Comparison of ENCODE assay signal across 8 cellular contexts in genomic region chr2:144596074-144596871, GRCh38.
DNase-seq lines count a peak whose midpoint lies in the region; ATAC-seq and TF ChIP-seq lines count a peak whose summit lies in the region.

No MANE protein-coding gene starts in this region.

- TF ChIP-seq CTCF in Panc1 (IDR thresholded peaks at IDR 0.05), result no peak
- no peak for TF ChIP-seq CTCF in fibroblast of the aortic adventitia (IDR thresholded peaks at IDR 0.05; ENCODE audit: insufficient read depth, low read length)
- no peak for TF ChIP-seq CTCF in spleen (IDR thresholded peaks at IDR 0.05 in 8 of 11, conservative IDR thresholded peaks at IDR 0.05 in 3 of 11)

- peaks cover 5% of the 10 kb centered on the region; the same call in 1 of the 2 replicates for H3K4me1 ChIP-seq in Panc1 (ENCODE audit: control insufficient read depth, insufficient read depth, low read length)
- peaks cover 12 to 35% (median 27%) of the 10 kb centered on the region in 6 donors for H3K4me1 ChIP-seq in spleen

- H3K36me3 ChIP-seq in Panc1 (ENCODE audit: control insufficient read depth, insufficient read depth, low read length), result no peaks in the 10 kb centered on the region
- H3K36me3 ChIP-seq in spleen, result no peaks in the 10 kb centered on the region

- TF ChIP-seq POLR2A in spleen (IDR thresholded peaks at IDR 0.05), result no peak

- H3K4me3 ChIP-seq in Panc1 (ENCODE audit: low read depth in 2 of 2, low read length in 2 of 2), result peak overlapping the region in 1 of 2 experiments; percentile 28; a peak in 1 of 4 replicates
- no peak overlapping the region for H3K4me3 ChIP-seq in fibroblast of the aortic adventitia (ENCODE audit: low read depth, low read length)
- peak overlapping the region in 2 of 8 donors; percentile 13 to 41 for H3K4me3 ChIP-seq in spleen

- POLR2A ChIA-PET in Panc1 (lab: Charles Lee), result no interaction called here

- in situ Hi-C loops in Panc1 (cut with HindIII; ENCODE audit: low pct_unique_long_range_greater_than_20kb, low sequenced_read_pairs), result no loop called here

- H3K27ac ChIP-seq in Panc1 (ENCODE audit: low read length) (no peak overlapping the region), spleen (peak overlapping the region in 5 of 8 donors; percentile 57 to 70 (median 65))

- BruUV-seq in Panc1 (replicated peaks; lab: Mats Ljungman, UMichigan), result no TSS peak

- DNase-seq in A172 (ENCODE audit: low spot score), result peak; percentile 72
- DNase-seq in Panc1 (ENCODE audit: low read depth, low spot score), result peak; percentile 20
- DNase-seq in fibroblast of the aortic adventitia (ENCODE audit: low read depth), result peak; percentile 52
- DNase-seq in spleen, result no peak
- no peak for DNase-seq in activated effector memory CD4-positive, alpha-beta T cell treated with anti-CD3 and anti-CD28 coated beads, Interleukin-2, amount 50 U/mL, for 16 hours
- no peak for DNase-seq in stimulated activated naive CD4-positive, alpha-beta T cell (lab: John Stamatoyannopoulos, UW)

- H3K9me3 ChIP-seq in Panc1 (ENCODE audit: control insufficient read depth, insufficient read depth, low read depth, low read length) (no peaks in the 10 kb centered on the region), spleen (no peaks in the 10 kb centered on the region)

- ATAC-seq in GM18909 (IDR thresholded peaks at IDR 0.05; ENCODE audit: poor library complexity, unreplicated experiment) (peak; percentile 96), HG03108 (IDR thresholded peaks at IDR 0.05; ENCODE audit: unreplicated experiment) (peak; percentile 78), Panc1 (peak; percentile 97)

- CTCF ChIA-PET in Panc1 (lab: Charles Lee), result no interaction called here

- 25 to 39% (median 27%) methylated on average over 9 of the region's 9 CpGs for WGBS in spleen, 5 donors

- no peaks in the 10 kb centered on the region for H3K27me3 ChIP-seq in Panc1 (ENCODE audit: control insufficient read depth, insufficient read depth, low read length)
- H3K27me3 ChIP-seq in spleen (replicated peaks in 1 of 7), result no peaks in the 10 kb centered on the region

- intact Hi-C loops in Panc1 (cut with micrococcal nuclease; ENCODE audit: unreplicated experiment) (no loop called here), spleen (cut with DNase I; ENCODE audit: low total_unique reads) (no loop called here)

Comparison
In these comparisons a context has a peak if more than half of its experiments do, and no peak if none do; other contexts are left out.
1. DNase-seq: peak in A172 (single experiment), Panc1 (single experiment) and fibroblast of the aortic adventitia (single experiment); none in spleen (single experiment), activated effector memory CD4-positive, alpha-beta T cell treated with anti-CD3 and anti-CD28 coated beads, Interleukin-2, amount 50 U/mL, for 16 hours (single experiment) and stimulated activated naive CD4-positive, alpha-beta T cell (0 of 6).
2. Peak in every context shown above with its lines, with median percentiles within 50 percentile points of each other: ATAC-seq.